ENCODE assay signal across 31 cellular contexts in genomic region chr6:111326563-111326962, GRCh38.
DNase-seq lines count a peak whose midpoint lies in the region; ATAC-seq, FAIRE-seq and TF ChIP-seq lines count a peak whose summit lies in the region.
"Had no signal": no experiment of that assay in that cellular context is flagged by ENCODE, and none has a peak within 500 bp of the region (broad histone marks: within the 10 kb centered on the region; RNA-seq: fewer than 3 reads in every experiment).

No MANE protein-coding gene starts in this region.

- H3K9me1 ChIP-seq in K562 (ENCODE audit: control insufficient read depth, insufficient read depth, low read length), result no peaks in the 10 kb centered on the region

- no peak overlapping the region for H3K4me2 ChIP-seq in K562 (ENCODE audit: insufficient read depth, low read length)
- H3K4me2 ChIP-seq: A549; BLaER1; BLaER1 treated with 17β-estradiol and CSF1 and Interleukin-3, amounts not matched to agents 10 nM and 100 nM had no signal

- H3K36me3 ChIP-seq in HEK293 (ENCODE audit: control insufficient read depth in 2 of 2, insufficient read depth in 1 of 2, low read length in 2 of 2), result peaks cover 29 to 73% of the 10 kb centered on the region in 2 experiments
- H3K36me3 ChIP-seq in K562 (ENCODE audit: control insufficient read depth, insufficient read depth, low read length), result peaks cover 60% of the 10 kb centered on the region; the same call in 1 of the 3 replicates

- no peak for FAIRE-seq in K562 (lab: Jason Lieb, UNC)
- FAIRE-seq: A204.1, A549, D721Med had no signal

- POLR2A ChIA-PET in HEK293 (lab: Yijun Ruan, JAX) (no interaction called here), K562 (lab: Yijun Ruan, JAX) (no interaction called here)

- H3K4me1 ChIP-seq in HEK293 (ENCODE audit: control insufficient read depth, insufficient read depth, low read length) (no peaks in the 10 kb centered on the region), K562 (replicated peaks in 1 of 2; ENCODE audit: control insufficient read depth in 2 of 2, insufficient read depth in 2 of 2, low read length in 2 of 2) (no peaks in the 10 kb centered on the region)
- H3K4me1 ChIP-seq: A549; BE2C; BLaER1; BLaER1 treated with 17β-estradiol and CSF1 and Interleukin-3, amounts not matched to agents 10 nM and 100 nM; Caco-2 had no signal

- intact Hi-C loops in K562 (cut with micrococcal nuclease), result no loop called here

- DNase-seq in K562 (ENCODE audit: extremely low read depth in 1 of 4, low spot score in 3 of 4), result no peak
- DNase-seq in stimulated activated naive CD8-positive, alpha-beta T cell treated with anti-CD3 and anti-CD28 coated beads, Interleukin-15, Interleukin-2, amounts not matched to agents 100 U/mL and 50 U/mL, for 24 hours, result no peak
- DNase-seq: 8988T; ACHN; AML-193; BE2C; C1 segment of cervical spinal cord; Caco-2; Calu3; CD4-positive, alpha-beta memory T cell; CD4-positive, alpha-beta T cell; CD4-positive, CD25-positive, alpha-beta regulatory T cell; CD8-positive, alpha-beta memory T cell; CD8-positive, alpha-beta T cell; COR-L47; DMS 273 treated with DMSO at 0.1 percent for 48 hours; DMS153; DMS53; DMS79; DMS79 treated with DMSO at 0.1 percent for 48 hours; DND-41; EL had no signal

- ATAC-seq in K562, result no peak
- ATAC-seq in GM21576 (IDR thresholded peaks at IDR 0.05; ENCODE audit: unreplicated experiment), result no peak
- ATAC-seq in stimulated activated naive CD8-positive, alpha-beta T cell treated with anti-CD3 and anti-CD28 coated beads, Interleukin-15, Interleukin-2, amounts not matched to agents 100 U/mL and 50 U/mL, for 24 hours, result no peak
- ATAC-seq: A549; CD8-positive, alpha-beta T cell had no signal

- no peaks in the 10 kb centered on the region for H3K9me3 ChIP-seq in HEK293 (ENCODE audit: control insufficient read depth, insufficient read depth, low read depth, low read length)
- H3K9me3 ChIP-seq in K562 (replicated peaks; ENCODE audit: control insufficient read depth, insufficient read depth, low read depth, low read length), result no peaks in the 10 kb centered on the region
- H3K9me3 ChIP-seq: A549, BE2C, BLaER1, Caco-2 had no signal

- in situ Hi-C loops in K562 (cut with MboI), result no loop called here

- 85% methylated on average over 3 of the region's 3 CpGs for WGBS in K562 (ENCODE audit: insufficient coverage, low coverage, missing lambda C conversion rate)

- H3K27ac ChIP-seq in HEK293 (ENCODE audit: extremely low read depth, low read depth, low read length) (no peak overlapping the region), K562 (ENCODE audit: extremely low read depth, low read depth, low read length) (no peak overlapping the region)
- H3K27ac ChIP-seq: 22Rv1; A549; BLaER1; BLaER1 treated with 17β-estradiol and CSF1 and Interleukin-3, amounts not matched to agents 10 nM and 100 nM; C4-2B had no signal

- no peaks in the 10 kb centered on the region for H3K79me2 ChIP-seq in K562 (ENCODE audit: control insufficient read depth, insufficient read depth, low read length)

- no peak overlapping the region for H3K4me3 ChIP-seq in HEK293 (ENCODE audit: low read depth, low read length)
- H3K4me3 ChIP-seq in K562, result no peak overlapping the region
- H3K4me3 ChIP-seq: A549; BLaER1; BLaER1 treated with 17β-estradiol and CSF1 and Interleukin-3, amounts not matched to agents 10 nM and 100 nM had no signal

- CTCF ChIA-PET in HEK293 (lab: Yijun Ruan, JAX) (interaction anchor here (0.6 kb wide), 1 partner anchor 54 kb away, joined by 3 read pairs; no protein-coding TSS in a partner anchor), K562 (lab: Yijun Ruan, JAX; ENCODE audit: low intra/inter-chr PET ratio) (no interaction called here)

- no peaks in the 10 kb centered on the region for H3K27me3 ChIP-seq in K562 (ENCODE audit: control insufficient read depth in 2 of 2, insufficient read depth in 2 of 2, low read length in 2 of 2)
- H3K27me3 ChIP-seq: BE2C; BLaER1; BLaER1 treated with 17β-estradiol and CSF1 and Interleukin-3, amounts not matched to agents 10 nM and 100 nM had no signal

- TF ChIP-seq POLR2A in K562 (conservative IDR thresholded peaks at IDR 0.05), result no peak

- H2AFZ ChIP-seq in K562 (ENCODE audit: low read depth, low read length), result no peak overlapping the region

- H4K20me1 ChIP-seq in K562 (replicated peaks; ENCODE audit: control insufficient read depth, insufficient read depth, low read length), result no peaks in the 10 kb centered on the region
- H4K20me1 ChIP-seq: BLaER1; BLaER1 treated with 17β-estradiol and CSF1 and Interleukin-3, amounts not matched to agents 10 nM and 100 nM had no signal

- BruUV-seq in K562 (replicated peaks; lab: Mats Ljungman, UMichigan), result no TSS peak

- H3K9ac ChIP-seq in K562 (ENCODE audit: insufficient read depth in 1 of 2, low read depth in 2 of 2, low read length in 2 of 2), result no peak overlapping the region
- H3K9ac ChIP-seq: BLaER1; BLaER1 treated with 17β-estradiol and CSF1 and Interleukin-3, amounts not matched to agents 10 nM and 100 nM had no signal

- TF ChIP-seq CTCF in HEK293 (tag by site-specific recombination; IDR thresholded peaks at IDR 0.05) (no peak), K562 (IDR thresholded peaks at IDR 0.05 in 2 of 3, conservative IDR thresholded peaks at IDR 0.05 in 1 of 3; ENCODE audit: insufficient read depth in 2 of 3, low read depth in 1 of 3, low read length in 3 of 3) (no peak)

- TF ChIP-seq RAD21 in K562 (CRISPR knock-in tag; conservative IDR thresholded peaks at IDR 0.05 in 1 of 2, IDR thresholded peaks at IDR 0.05 in 1 of 2), result no peak

- no peak for TF ChIP-seq EP300 in K562 (IDR thresholded peaks at IDR 0.05; ENCODE audit: low read length)

TF ChIP-seq in HEK293, 187 proteins besides CTCF, POLR2A, EP300 and RAD21:
- no peak for TF ChIP-seq ZFP69B (tag by site-specific recombination; IDR thresholded peaks at IDR 0.05)
- TF ChIP-seq ZNF140 (tag by site-specific recombination; IDR thresholded peaks at IDR 0.05), result no peak
- peak; percentile 89 for TF ChIP-seq ZNF146 (tag by site-specific recombination; IDR thresholded peaks at IDR 0.05)
- TF ChIP-seq ZNF561 (tag by site-specific recombination; IDR thresholded peaks at IDR 0.05; ENCODE audit: borderline replicate concordance), result no peak
- TF ChIP-seq BCL11A (tag by site-specific recombination; IDR thresholded peaks at IDR 0.05; ENCODE audit: low read depth), result no peak
TF ChIP-seq in HEK293: peak in this region for 1.

TF ChIP-seq in K562, 482 proteins besides CTCF, POLR2A, EP300 and RAD21:
- TF ChIP-seq ZNF146 (CRISPR knock-in tag; IDR thresholded peaks at IDR 0.05; ENCODE audit: unreplicated experiment), result peak; percentile 66
- TF ChIP-seq RBM25 (IDR thresholded peaks at IDR 0.05; ENCODE audit: low read depth, low read length, severe bottlenecking), result peak; percentile 59
- no peak for TF ChIP-seq YBX1 (IDR thresholded peaks at IDR 0.05)

Comparison
In these comparisons a context has a peak if more than half of its experiments do, and no peak if none do; other contexts are left out.
1. Of the 44 proteins assayed by ChIP-seq in both K562 and HEK293: peak only in K562: none; only in HEK293: none; in both: ZNF146; in neither: 43.